In the genomic region with DNA sequence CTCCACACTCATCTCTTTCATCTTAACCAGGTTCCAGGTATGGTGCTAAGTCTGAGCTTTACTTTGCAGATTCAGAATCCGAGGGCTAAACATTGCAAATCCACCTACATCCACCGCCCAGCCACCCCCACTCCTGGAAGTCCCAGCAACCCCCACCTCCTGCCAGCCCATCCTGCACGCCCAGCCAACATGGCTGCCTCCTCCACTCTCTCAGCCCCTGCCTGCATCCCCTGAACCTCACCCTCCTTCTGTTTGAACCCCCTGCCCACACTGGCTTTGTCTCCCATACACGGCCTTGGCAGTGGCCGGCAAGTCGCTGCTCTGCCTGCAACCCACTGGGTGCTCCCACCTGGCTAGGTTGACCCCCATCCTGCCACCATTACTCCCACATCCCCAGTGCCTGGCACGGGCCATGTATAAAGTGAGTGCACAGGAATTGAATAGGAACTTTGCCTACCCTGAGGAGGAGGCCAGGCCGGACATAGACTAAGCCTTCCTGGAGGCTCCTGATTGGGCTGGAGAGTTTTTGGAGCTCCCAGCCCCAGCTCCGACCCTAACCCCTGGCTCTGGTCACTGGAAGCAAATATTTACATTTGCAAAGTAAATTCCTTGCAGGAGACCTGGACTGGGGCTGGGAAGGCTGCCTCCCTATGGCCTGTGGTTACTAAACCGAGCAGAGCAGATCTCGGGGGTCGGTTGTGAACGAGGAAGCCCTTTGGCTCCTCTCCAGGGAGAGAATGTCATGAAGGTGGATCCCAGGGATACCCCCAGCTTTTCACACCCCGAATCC, we compare ENCODE assay signal across 1 cellular context.
A peak's percentile ranks its signal among the peaks of the same experiment; 100 is the strongest.
TF ChIP-seq lines count a peak whose summit lies in the region.

No MANE protein-coding gene starts in this region.

TF ChIP-seq in HepG2, 621 proteins besides CTCF, POLR2A, EP300 and RAD21 (continued from another document):
- TF ChIP-seq, protein P1, sequence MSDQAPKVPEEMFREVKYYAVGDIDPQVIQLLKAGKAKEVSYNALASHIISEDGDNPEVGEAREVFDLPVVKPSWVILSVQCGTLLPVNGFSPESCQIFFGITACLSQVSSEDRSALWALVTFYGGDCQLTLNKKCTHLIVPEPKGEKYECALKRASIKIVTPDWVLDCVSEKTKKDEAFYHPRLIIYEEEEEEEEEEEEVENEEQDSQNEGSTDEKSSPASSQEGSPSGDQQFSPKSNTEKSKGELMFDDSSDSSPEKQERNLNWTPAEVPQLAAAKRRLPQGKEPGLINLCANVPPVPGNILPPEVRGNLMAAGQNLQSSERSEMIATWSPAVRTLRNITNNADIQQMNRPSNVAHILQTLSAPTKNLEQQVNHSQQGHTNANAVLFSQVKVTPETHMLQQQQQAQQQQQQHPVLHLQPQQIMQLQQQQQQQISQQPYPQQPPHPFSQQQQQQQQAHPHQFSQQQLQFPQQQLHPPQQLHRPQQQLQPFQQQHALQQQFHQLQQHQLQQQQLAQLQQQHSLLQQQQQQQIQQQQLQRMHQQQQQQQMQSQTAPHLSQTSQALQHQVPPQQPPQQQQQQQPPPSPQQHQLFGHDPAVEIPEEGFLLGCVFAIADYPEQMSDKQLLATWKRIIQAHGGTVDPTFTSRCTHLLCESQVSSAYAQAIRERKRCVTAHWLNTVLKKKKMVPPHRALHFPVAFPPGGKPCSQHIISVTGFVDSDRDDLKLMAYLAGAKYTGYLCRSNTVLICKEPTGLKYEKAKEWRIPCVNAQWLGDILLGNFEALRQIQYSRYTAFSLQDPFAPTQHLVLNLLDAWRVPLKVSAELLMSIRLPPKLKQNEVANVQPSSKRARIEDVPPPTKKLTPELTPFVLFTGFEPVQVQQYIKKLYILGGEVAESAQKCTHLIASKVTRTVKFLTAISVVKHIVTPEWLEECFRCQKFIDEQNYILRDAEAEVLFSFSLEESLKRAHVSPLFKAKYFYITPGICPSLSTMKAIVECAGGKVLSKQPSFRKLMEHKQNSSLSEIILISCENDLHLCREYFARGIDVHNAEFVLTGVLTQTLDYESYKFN (CRISPR knock-in tag; conservative IDR thresholded peaks at IDR 0.05), result peak; percentile 51; the same call in 1 of the 2 replicates
